In the genomic region with DNA sequence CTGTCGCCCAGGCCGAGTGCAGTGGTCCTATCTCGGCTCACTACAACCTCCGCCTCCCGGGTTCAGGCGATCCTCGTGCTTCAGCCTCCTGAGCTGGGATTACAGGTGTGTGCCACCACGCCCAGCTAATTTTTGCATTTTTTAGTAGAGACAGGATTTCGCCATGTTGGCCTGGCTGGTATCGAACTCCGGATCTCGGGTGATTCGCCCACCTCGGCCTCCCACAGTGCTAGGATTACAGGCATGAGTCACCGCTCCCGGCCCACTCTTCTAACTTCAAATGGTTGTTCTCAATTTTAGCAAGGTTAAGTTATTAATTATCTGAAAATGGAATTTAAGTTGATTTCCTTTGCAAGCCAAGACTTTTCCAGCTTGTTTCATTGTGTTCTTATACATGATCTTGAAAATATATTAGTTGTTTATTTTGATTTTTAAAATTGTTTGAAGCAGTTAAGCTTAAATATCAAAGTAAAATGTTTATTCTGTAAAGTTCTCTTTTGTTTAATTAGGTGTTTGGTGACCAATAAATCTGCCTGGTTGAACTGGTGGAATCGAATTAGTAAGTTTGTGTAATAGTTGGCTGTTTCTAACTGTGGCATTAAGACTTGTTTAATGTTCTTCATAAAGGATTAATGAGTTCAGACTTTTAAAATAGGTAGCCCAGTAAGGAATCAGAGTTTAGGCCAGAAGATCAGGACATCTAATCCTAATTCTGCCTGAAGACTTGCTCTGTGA, we compare ENCODE assay signal across 9 cellular contexts.
DNase-seq lines count a peak whose midpoint lies in the region; TF ChIP-seq lines count a peak whose summit lies in the region.
"Had no signal": no experiment of that assay in that cellular context is flagged by ENCODE, and none has a peak within 500 bp of the region (broad histone marks: within the 10 kb centered on the region; RNA-seq: fewer than 3 reads in every experiment).

No MANE protein-coding gene starts in this region.

- H3K4me1 ChIP-seq in rectal smooth muscle tissue (ENCODE audit: control insufficient read depth, insufficient read depth, low read length): peaks cover 7% of the 10 kb centered on the region

- H3K9ac ChIP-seq in rectal smooth muscle tissue (ENCODE audit: low read length): no peak overlapping the region

- H3K4me3 ChIP-seq in LNCaP clone FGC (ENCODE audit: low read depth, low read length) (no peak overlapping the region), rectal smooth muscle tissue (ENCODE audit: low read length) (no peak overlapping the region)

- no peak for TF ChIP-seq CTCF in LNCaP clone FGC (IDR thresholded peaks at IDR 0.05; ENCODE audit: control insufficient read depth, extremely low read depth, insufficient read depth)

- H3K36me3 ChIP-seq in rectal smooth muscle tissue (ENCODE audit: control insufficient read depth, insufficient read depth, low read length): peaks cover 2% of the 10 kb centered on the region

- DNase-seq in CD1c-positive myeloid dendritic cell (ENCODE audit: extremely low spot score): peak; percentile 14
- DNase-seq in LNCaP clone FGC (ENCODE audit: low read depth): peak; percentile 77
- peak; percentile 6 for DNase-seq in activated T-helper 9 cell treated with anti-CD3 and anti-CD28 coated beads, Interleukin-2, amount 50 U/mL, for 16 hours (ENCODE audit: low read depth)
- no peak for DNase-seq in NCI-H510A (lab: John Stamatoyannopoulos, UW)
- no peak for DNase-seq in SKM-1 treated with dmso at 0.1 percent for 144 hours (lab: John Stamatoyannopoulos, UW; ENCODE audit: unreplicated experiment)
- no peak for DNase-seq in NCI-H1105 treated with DMSO at 0.1 percent for 48 hours (lab: John Stamatoyannopoulos, UW)
- DNase-seq in AG08396 (ENCODE audit: low spot score): no peak
- DNase-seq: KG1 had no signal

- H3K27me3 ChIP-seq in rectal smooth muscle tissue (ENCODE audit: control insufficient read depth, insufficient read depth, low read length): no peaks in the 10 kb centered on the region

- peak overlapping the region; percentile 38 for H3K27ac ChIP-seq in rectal smooth muscle tissue (ENCODE audit: low read depth, low read length)

Comparison
In these comparisons a context has a peak if more than half of its experiments do, and no peak if none do; other contexts are left out.
1. DNase-seq: peak in CD1c-positive myeloid dendritic cell (single experiment), LNCaP clone FGC (single experiment) and activated T-helper 9 cell treated with anti-CD3 and anti-CD28 coated beads, Interleukin-2, amount 50 U/mL, for 16 hours (single experiment); none in NCI-H510A (single experiment), SKM-1 treated with dmso at 0.1 percent for 144 hours (single experiment), NCI-H1105 treated with DMSO at 0.1 percent for 48 hours (single experiment) and AG08396 (single experiment).